In the genomic region with DNA sequence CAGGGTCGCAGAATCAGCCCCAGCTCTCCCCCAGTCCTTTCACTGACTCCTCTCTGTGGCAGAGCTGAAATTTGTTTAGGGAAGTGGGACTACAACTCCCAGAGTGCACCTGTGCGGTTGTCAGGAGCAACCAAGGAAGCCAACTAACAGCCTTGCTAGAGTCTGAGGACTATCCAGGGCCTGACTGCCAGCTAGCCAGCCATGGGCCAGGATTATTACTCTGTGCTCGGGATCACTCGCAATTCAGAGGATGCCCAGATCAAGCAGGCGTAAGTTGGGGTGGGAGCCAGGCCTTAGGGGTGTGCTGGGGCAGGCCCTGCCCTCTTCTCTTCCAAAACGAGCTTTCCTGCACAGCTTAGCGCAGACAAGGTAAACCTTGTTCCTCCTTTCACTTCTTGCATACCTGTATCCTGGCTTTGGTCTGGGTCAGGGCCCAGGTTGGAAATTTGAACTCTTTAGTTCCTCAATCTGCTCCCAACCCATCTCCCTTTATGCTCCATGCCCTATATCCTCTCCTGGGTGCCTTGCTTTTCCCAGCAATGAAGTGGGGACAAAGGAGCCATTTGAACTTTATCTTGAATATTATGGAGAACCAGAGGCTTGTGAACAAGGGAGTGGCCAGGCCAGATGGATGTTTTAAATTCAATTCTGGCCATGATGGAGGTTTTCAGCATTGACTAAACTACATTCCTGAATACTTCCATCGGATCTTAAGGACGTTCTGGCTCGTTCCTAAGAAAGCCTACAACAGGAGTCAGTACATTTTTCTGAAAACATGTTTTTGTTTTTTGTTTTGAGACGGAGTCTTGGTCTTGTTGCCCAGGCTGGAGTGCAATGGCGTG, we compare ENCODE assay signal across 8 cellular contexts. TPM values are rescaled to one million over a fixed set of nuclear protein-coding genes. Genes with fewer than 3 reads are reported as not detected.
DNase-seq lines count a peak whose midpoint lies in the region; ATAC-seq and TF ChIP-seq lines count a peak whose summit lies in the region.

A gene with protein sequence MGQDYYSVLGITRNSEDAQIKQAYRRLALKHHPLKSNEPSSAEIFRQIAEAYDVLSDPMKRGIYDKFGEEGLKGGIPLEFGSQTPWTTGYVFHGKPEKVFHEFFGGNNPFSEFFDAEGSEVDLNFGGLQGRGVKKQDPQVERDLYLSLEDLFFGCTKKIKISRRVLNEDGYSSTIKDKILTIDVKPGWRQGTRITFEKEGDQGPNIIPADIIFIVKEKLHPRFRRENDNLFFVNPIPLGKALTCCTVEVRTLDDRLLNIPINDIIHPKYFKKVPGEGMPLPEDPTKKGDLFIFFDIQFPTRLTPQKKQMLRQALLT (plus strand): TSS at position 158 of the 842 bp plus-strand sequence. CDS start 44 bp downstream, at position 202.

- H3K9me3 ChIP-seq in mucosa of descending colon = no peaks in the 10 kb centered on the region

- no peak for TF ChIP-seq CTCF in AG10803 (conservative IDR thresholded peaks at IDR 0.05; ENCODE audit: low read length)
- no peak for TF ChIP-seq CTCF in mucosa of descending colon (IDR thresholded peaks at IDR 0.05)

- no peaks in the 10 kb centered on the region for H3K36me3 ChIP-seq in mucosa of descending colon (ENCODE audit: low read depth)

- in situ Hi-C loops in T47D (cut with HindIII; ENCODE audit: low pct_unique_long_range_greater_than_20kb, low sequenced_read_pairs) = no loop called here

- H3K4me1 ChIP-seq in mucosa of descending colon (ENCODE audit: low read depth) = no peaks in the 10 kb centered on the region

- no peak within 1 kb of the TSS for H3K4me3 ChIP-seq in AG10803 (ENCODE audit: low read length)
- no peak within 1 kb of the TSS for H3K4me3 ChIP-seq in mucosa of descending colon

- intact Hi-C loops in mucosa of descending colon (cut with DNase I, micrococcal nuclease) = no loop called here

- ATAC-seq in GM18498 (IDR thresholded peaks at IDR 0.05; ENCODE audit: unreplicated experiment) (peak; percentile 74), HG02852 (IDR thresholded peaks at IDR 0.05; ENCODE audit: unreplicated experiment) (peak; percentile 79), mucosa of descending colon (peak; percentile 78)

- DNase-seq in AG10803 (ENCODE audit: low read depth) (peak; percentile 25), NCI-H2196 treated with DMSO at 0.1 percent for 48 hours (lab: John Stamatoyannopoulos, UW; ENCODE audit: unreplicated experiment) (peak; percentile 62), T47D (ENCODE audit: low read depth in 1 of 2, low spot score in 1 of 2) (peak; percentile 81 to 88), mucosa of descending colon (peak in 1 of 3 donors; percentile 62), activated gamma-delta T cell treated with Interleukin-2 at 50 U/mL for 16 hours (no peak), hippocampal formation (lab: John Stamatoyannopoulos, UW) (no peak)

RNA-seq across cellular contexts. Expression of the gene that starts here (rescaled TPM):
- total RNA-seq in mucosa of descending colon = not detected

Comparison
In these comparisons a context has a peak if more than half of its experiments do, and no peak if none do; other contexts are left out.
1. Peak in ATAC-seq in mucosa of descending colon; RNA of the gene not detected or under 1 TPM.
2. DNase-seq: peak in AG10803 (single experiment), NCI-H2196 treated with DMSO at 0.1 percent for 48 hours (single experiment) and T47D (2 of 2); none in activated gamma-delta T cell treated with Interleukin-2 at 50 U/mL for 16 hours (single experiment) and hippocampal formation (0 of 2).
3. Peak in every context shown above with its lines, with median percentiles within 50 percentile points of each other: ATAC-seq.